ENCODE assay signal across 6 cellular contexts in genomic region chr19:1904385-1905070, GRCh38. TPM values are rescaled to one million over a fixed set of nuclear protein-coding genes. Genes with fewer than 3 reads are reported as not detected.
DNase-seq lines count a peak whose midpoint lies in the region; ATAC-seq, FAIRE-seq and TF ChIP-seq lines count a peak whose summit lies in the region.

No MANE protein-coding gene starts in this region.

- no peaks in the 10 kb centered on the region for H3K9me1 ChIP-seq in K562 (ENCODE audit: control insufficient read depth, insufficient read depth, low read length)

- no peaks in the 10 kb centered on the region for H3K27me3 ChIP-seq in GM06990 (replicated peaks; ENCODE audit: control insufficient read depth, insufficient read depth, low read length)
- H3K27me3 ChIP-seq in K562 (ENCODE audit: control insufficient read depth in 2 of 2, insufficient read depth in 2 of 2, low read length in 2 of 2), result no peaks in the 10 kb centered on the region

- intact Hi-C loops in K562 (cut with micrococcal nuclease), result loop anchor here (1.0 kb wide), 1 partner anchor 41 kb away; the partner anchor contains the start of gene KLF16

- H3K27me3 Mint-ChIP-seq in neural crest cell (ENCODE audit: low read depth), result no peaks in the 10 kb centered on the region

- peak; percentile 73 for FAIRE-seq in K562 (lab: Jason Lieb, UNC)

- 18% methylated on average over 11 of the region's 12 CpGs for WGBS in K562 (ENCODE audit: insufficient coverage, low coverage, missing lambda C conversion rate)

- H3K4me3 ChIP-seq in GM06990 (replicated peaks; ENCODE audit: low read depth, low read length) (peak overlapping the region; percentile 63), K562 (peak overlapping the region; percentile 81)

- ATAC-seq in HG03442 (IDR thresholded peaks at IDR 0.05; ENCODE audit: unreplicated experiment) (peak; percentile 6), K562 (peak; percentile 14), GM19328 (IDR thresholded peaks at IDR 0.05; ENCODE audit: unreplicated experiment) (no peak)

- H3K9ac ChIP-seq in K562 (ENCODE audit: insufficient read depth in 1 of 2, low read depth in 2 of 2, low read length in 2 of 2), result peak overlapping the region; percentile 90 to 91

- peak overlapping the region; percentile 88 for H3K4me3 Mint-ChIP-seq in neural crest cell

- in situ Hi-C loops in K562 (cut with MboI), result no loop called here

- CTCF ChIA-PET in K562 (lab: Yijun Ruan, JAX; ENCODE audit: low intra/inter-chr PET ratio), result no interaction called here

- peak overlapping the region; percentile 80 for H3K27ac Mint-ChIP-seq in neural crest cell (ENCODE audit: unreplicated experiment)

- peaks cover 2% of the 10 kb centered on the region for H3K36me3 ChIP-seq in GM06990 (ENCODE audit: control insufficient read depth, insufficient read depth, low read length)
- H3K36me3 ChIP-seq in K562 (ENCODE audit: control insufficient read depth, insufficient read depth, low read length), result peaks cover 25% of the 10 kb centered on the region; the same call in 1 of the 3 replicates

- peak; percentile 80 for DNase-seq in GM06990 (ENCODE audit: extremely low read depth, insufficient read length)
- peak in 1 of 4 experiments; percentile 72 for DNase-seq in K562 (ENCODE audit: extremely low read depth in 1 of 4, low spot score in 3 of 4)
- no peak for DNase-seq in neural crest cell (ENCODE audit: low read depth, low spot score)
- no peak for DNase-seq in inferior parietal cortex (ENCODE audit: extremely low spot score)

- no peak for TF ChIP-seq POLR2A in K562 (conservative IDR thresholded peaks at IDR 0.05)

- no peaks in the 10 kb centered on the region for H3K9me3 ChIP-seq in K562 (replicated peaks; ENCODE audit: control insufficient read depth, insufficient read depth, low read depth, low read length)

- TF ChIP-seq CTCF in GM06990 (IDR thresholded peaks at IDR 0.05; ENCODE audit: insufficient read depth, low read length, poor library complexity, severe bottlenecking) (no peak), K562 (IDR thresholded peaks at IDR 0.05 in 2 of 3, conservative IDR thresholded peaks at IDR 0.05 in 1 of 3; ENCODE audit: insufficient read depth in 2 of 3, low read depth in 1 of 3, low read length in 3 of 3) (no peak), neural crest cell (conservative IDR thresholded peaks at IDR 0.05) (no peak)

- peak overlapping the region; percentile 84 for H2AFZ ChIP-seq in K562 (ENCODE audit: low read depth, low read length)

- TF ChIP-seq EP300 in K562 (IDR thresholded peaks at IDR 0.05; ENCODE audit: low read length), result no peak

- H3K36me3 Mint-ChIP-seq in neural crest cell (ENCODE audit: low read depth), result no peaks in the 10 kb centered on the region

- H3K27ac ChIP-seq in K562 (ENCODE audit: extremely low read depth, low read depth, low read length), result peak overlapping the region; percentile 80

- H3K4me1 Mint-ChIP-seq in neural crest cell, result peaks cover 16% of the 10 kb centered on the region

- POLR2A ChIA-PET in K562 (lab: Yijun Ruan, JAX), result interaction anchor here (0.7 to 1.3 kb wide), 6 partner anchors 15 to 130 kb away, joined by 3 to 4 read pairs (median 3); no protein-coding TSS in a partner anchor

- peaks cover 16 to 46% of the 10 kb centered on the region in 2 experiments; a peak in 4 of 5 replicates for H3K4me1 ChIP-seq in K562 (replicated peaks in 1 of 2; ENCODE audit: control insufficient read depth in 2 of 2, insufficient read depth in 2 of 2, low read length in 2 of 2)

- peak overlapping the region; percentile 83 for H3K4me2 ChIP-seq in K562 (ENCODE audit: insufficient read depth, low read length)

- H3K9me3 Mint-ChIP-seq in neural crest cell, result no peaks in the 10 kb centered on the region

- H4K20me1 ChIP-seq in K562 (replicated peaks; ENCODE audit: control insufficient read depth, insufficient read depth, low read length), result no peaks in the 10 kb centered on the region

- BruUV-seq in K562 (replicated peaks; lab: Mats Ljungman, UMichigan), result TSS peak; percentile 88

- TF ChIP-seq RAD21 in K562 (CRISPR knock-in tag; conservative IDR thresholded peaks at IDR 0.05 in 1 of 2, IDR thresholded peaks at IDR 0.05 in 1 of 2), result no peak

- H3K79me2 ChIP-seq in K562 (ENCODE audit: control insufficient read depth, insufficient read depth, low read length), result peaks cover 40% of the 10 kb centered on the region

RNA-seq across cellular contexts. Expression of gene ADAT3, which starts 0.7 kb away (rescaled TPM):
- 6.3 and 20.5 TPM in 2 replicates for total RNA-seq in K562 (2011; cell fraction: chromatin; rRNA removed; ENCODE audit: low replicate concordance)
- 18.0 and 18.5 TPM in 2 replicates for total RNA-seq in K562 (2011; cell fraction: nucleolus; rRNA removed)
- total RNA-seq in K562 (2011; cell fraction: nucleoplasm; rRNA removed), result 5.6 and 6.9 TPM in 2 replicates
- 7.8 and 10.4 TPM in 2 replicates for total RNA-seq in K562 (2014; rRNA removed)
- total RNA-seq in K562 (2014; rRNA removed; fragmentation: Illumina TruSeq; extraction: Trizol), result not detected in 2 replicates
- total RNA-seq in K562 (2015; rRNA removed; fragmentation: Illumina TruSeq; extraction: Trizol), result 0.72 and 1.7 TPM in 2 replicates
- total RNA-seq in K562 (2021), result 15.1 and 15.6 TPM in 2 replicates
- 0.67 and 1.1 TPM in 2 replicates for polyA plus RNA-seq in K562 (2011; rRNA removed)
- polyA plus RNA-seq in K562 (2011; cell fraction: cytosol; rRNA removed), result 1.1 and 11.4 TPM in 2 replicates
- polyA plus RNA-seq in K562 (2011; cell fraction: nucleus; rRNA removed), result 3.3 and 11.9 TPM in 2 replicates
- 6.8 and 6.9 TPM in 2 replicates for polyA plus RNA-seq in K562 (2012)
- 0.68 TPM in 1 of 2 replicates, not detected in the other for polyA plus RNA-seq in K562 (2014; fragmentation: Illumina TruSeq; extraction: Trizol)
- not detected for polyA plus RNA-seq in K562 (2014; fragmentation: Nextera tagmentation; extraction: Ambion mirVana)
- polyA plus RNA-seq in K562 (2014; rRNA removed), result 9.2 and 10.2 TPM in 2 replicates
- polyA minus RNA-seq in K562 (2011; rRNA and poly(A)+ RNA removed), result 0.18 and 0.21 TPM in 2 replicates
- 4.5 and 5.4 TPM in 2 replicates for polyA minus RNA-seq in K562 (2011; cell fraction: cytosol; rRNA and poly(A)+ RNA removed)
- polyA minus RNA-seq in K562 (2011; cell fraction: nucleus; rRNA and poly(A)+ RNA removed), result 2.1 and 3.4 TPM in 2 replicates
- total RNA-seq in neural crest cell, result 13.7 and 14.1 TPM in 2 replicates

RNA-seq across cellular contexts. Expression of gene SCAMP4, which starts 0.7 kb away (rescaled TPM):
- 53.4 and 162 TPM in 2 replicates for total RNA-seq in K562 (2011; cell fraction: chromatin; rRNA removed; ENCODE audit: low replicate concordance)
- 113 and 133 TPM in 2 replicates for total RNA-seq in K562 (2011; cell fraction: nucleolus; rRNA removed)
- total RNA-seq in K562 (2011; cell fraction: nucleoplasm; rRNA removed), result 92.1 and 94.1 TPM in 2 replicates
- total RNA-seq in K562 (2014; rRNA removed) (20.9 and 26.4 TPM in 2 replicates), K562 (2014; rRNA removed; fragmentation: Illumina TruSeq; extraction: Trizol) (4.1 and 5.6 TPM in 2 replicates), K562 (2015; rRNA removed; fragmentation: Illumina TruSeq; extraction: Trizol) (12.8 and 13.2 TPM in 2 replicates), K562 (2021) (40.3 and 45.9 TPM in 2 replicates), neural crest cell (71.2 and 79.9 TPM in 2 replicates)
- polyA plus RNA-seq in K562 (2011; rRNA removed) (6.7 and 8.9 TPM in 2 replicates), K562 (2014; fragmentation: Illumina TruSeq; extraction: Trizol) (15.2 and 26.1 TPM in 2 replicates), K562 (2014; fragmentation: Nextera tagmentation; extraction: Ambion mirVana) (under 1 TPM; 0.81 to 0.89 TPM), K562 (2014; rRNA removed) (17.1 and 19.3 TPM in 2 replicates)
- polyA plus RNA-seq in K562 (2011; cell fraction: cytosol; rRNA removed), result 8.3 and 13.1 TPM in 2 replicates
- polyA plus RNA-seq in K562 (2011; cell fraction: nucleus; rRNA removed), result 20.3 and 35.7 TPM in 2 replicates
- polyA plus RNA-seq in K562 (2012), result 26.7 and 53.0 TPM in 2 replicates
- polyA minus RNA-seq in K562 (2011; rRNA and poly(A)+ RNA removed), result 3.4 and 5.9 TPM in 2 replicates
- polyA minus RNA-seq in K562 (2011; cell fraction: cytosol; rRNA and poly(A)+ RNA removed), result 13.0 and 23.2 TPM in 2 replicates
- polyA minus RNA-seq in K562 (2011; cell fraction: nucleus; rRNA and poly(A)+ RNA removed), result 12.0 and 13.3 TPM in 2 replicates

RNA-seq across cellular contexts. Expression of gene ABHD17A, which starts 19.2 kb away (rescaled TPM):
- 29.4 and 87.9 TPM in 2 replicates for total RNA-seq in K562 (2011; cell fraction: chromatin; rRNA removed; ENCODE audit: low replicate concordance)
- 61.7 and 67.8 TPM in 2 replicates for total RNA-seq in K562 (2011; cell fraction: nucleolus; rRNA removed)
- total RNA-seq in K562 (2011; cell fraction: nucleoplasm; rRNA removed), result 40.1 and 45.4 TPM in 2 replicates
- total RNA-seq in K562 (2014; rRNA removed) (135 and 157 TPM in 2 replicates), K562 (2014; rRNA removed; fragmentation: Illumina TruSeq; extraction: Trizol) (0.93 and 1.5 TPM in 2 replicates), K562 (2015; rRNA removed; fragmentation: Illumina TruSeq; extraction: Trizol) (18.9 and 26.5 TPM in 2 replicates), K562 (2021) (84.2 and 87.7 TPM in 2 replicates), neural crest cell (73.9 and 74.1 TPM in 2 replicates)
- polyA plus RNA-seq in K562 (2011; rRNA removed) (24.6 and 45.3 TPM in 2 replicates), K562 (2014; fragmentation: Illumina TruSeq; extraction: Trizol) (3.6 and 16.9 TPM in 2 replicates), K562 (2014; fragmentation: Nextera tagmentation; extraction: Ambion mirVana) (under 1 TPM in 1 of 2 experiments, not detected in 1; 0.04 TPM), K562 (2014; rRNA removed) (95.1 and 99.0 TPM in 2 replicates)
- 54.2 and 174 TPM in 2 replicates for polyA plus RNA-seq in K562 (2011; cell fraction: cytosol; rRNA removed)
- polyA plus RNA-seq in K562 (2011; cell fraction: nucleus; rRNA removed), result 117 and 184 TPM in 2 replicates
- polyA plus RNA-seq in K562 (2012), result 47.5 and 74.5 TPM in 2 replicates
- polyA minus RNA-seq in K562 (2011; rRNA and poly(A)+ RNA removed), result 6.9 and 11.0 TPM in 2 replicates
- 26.1 and 39.4 TPM in 2 replicates for polyA minus RNA-seq in K562 (2011; cell fraction: cytosol; rRNA and poly(A)+ RNA removed)
- 15.3 and 15.8 TPM in 2 replicates for polyA minus RNA-seq in K562 (2011; cell fraction: nucleus; rRNA and poly(A)+ RNA removed)

RNA-seq across cellular contexts. Expression of gene CSNK1G2, which starts 36.4 kb away (rescaled TPM):
- 59.6 and 151 TPM in 2 replicates for total RNA-seq in K562 (2011; cell fraction: chromatin; rRNA removed; ENCODE audit: low replicate concordance)
- 123 and 129 TPM in 2 replicates for total RNA-seq in K562 (2011; cell fraction: nucleolus; rRNA removed)
- 43.4 and 57.3 TPM in 2 replicates for total RNA-seq in K562 (2011; cell fraction: nucleoplasm; rRNA removed)
- total RNA-seq in K562 (2014; rRNA removed) (105 and 124 TPM in 2 replicates), K562 (2014; rRNA removed; fragmentation: Illumina TruSeq; extraction: Trizol) (9.8 and 25.1 TPM in 2 replicates), K562 (2015; rRNA removed; fragmentation: Illumina TruSeq; extraction: Trizol) (60.4 and 66.9 TPM in 2 replicates), K562 (2021) (91.3 and 95.8 TPM in 2 replicates), neural crest cell (130 and 133 TPM in 2 replicates)
- polyA plus RNA-seq in K562 (2011; rRNA removed) (49.5 and 66.2 TPM in 2 replicates), K562 (2014; fragmentation: Illumina TruSeq; extraction: Trizol) (45.2 and 91.1 TPM in 2 replicates), K562 (2014; fragmentation: Nextera tagmentation; extraction: Ambion mirVana) (under 1 TPM; 0.48 to 0.72 TPM), K562 (2014; rRNA removed) (119 and 126 TPM in 2 replicates)
- polyA plus RNA-seq in K562 (2011; cell fraction: cytosol; rRNA removed), result 72.0 and 157 TPM in 2 replicates
- polyA plus RNA-seq in K562 (2011; cell fraction: nucleus; rRNA removed), result 308 and 494 TPM in 2 replicates
- polyA plus RNA-seq in K562 (2012), result 84.6 and 108 TPM in 2 replicates
- 12.4 and 27.0 TPM in 2 replicates for polyA minus RNA-seq in K562 (2011; rRNA and poly(A)+ RNA removed)
- polyA minus RNA-seq in K562 (2011; cell fraction: cytosol; rRNA and poly(A)+ RNA removed), result 53.7 and 53.8 TPM in 2 replicates
- 33.9 and 35.9 TPM in 2 replicates for polyA minus RNA-seq in K562 (2011; cell fraction: nucleus; rRNA and poly(A)+ RNA removed)

RNA-seq across cellular contexts. Expression of gene KLF16, which starts 41.1 kb away (rescaled TPM):
- total RNA-seq in K562 (2011; cell fraction: chromatin; rRNA removed; ENCODE audit: low replicate concordance), result 5.8 and 14.0 TPM in 2 replicates
- total RNA-seq in K562 (2011; cell fraction: nucleolus; rRNA removed), result 11.7 and 16.7 TPM in 2 replicates
- total RNA-seq in K562 (2011; cell fraction: nucleoplasm; rRNA removed), result 6.4 and 7.5 TPM in 2 replicates
- total RNA-seq in K562 (2014; rRNA removed) (15.5 and 22.0 TPM in 2 replicates), K562 (2014; rRNA removed; fragmentation: Illumina TruSeq; extraction: Trizol) (3.4 and 3.8 TPM in 2 replicates), K562 (2015; rRNA removed; fragmentation: Illumina TruSeq; extraction: Trizol) (7.9 and 9.4 TPM in 2 replicates), K562 (2021) (59.1 and 60.4 TPM in 2 replicates), neural crest cell (18.9 and 20.7 TPM in 2 replicates)
- polyA plus RNA-seq in K562 (2011; rRNA removed) (3.7 and 4.8 TPM in 2 replicates), K562 (2014; fragmentation: Illumina TruSeq; extraction: Trizol) (6.8 and 13.1 TPM in 2 replicates), K562 (2014; fragmentation: Nextera tagmentation; extraction: Ambion mirVana) (under 1 TPM; 0.04 to 0.10 TPM), K562 (2014; rRNA removed) (15.4 and 27.5 TPM in 2 replicates)
- 7.1 and 44.8 TPM in 2 replicates for polyA plus RNA-seq in K562 (2011; cell fraction: cytosol; rRNA removed)
- 14.2 and 29.1 TPM in 2 replicates for polyA plus RNA-seq in K562 (2011; cell fraction: nucleus; rRNA removed)
- polyA plus RNA-seq in K562 (2012), result 20.8 and 23.7 TPM in 2 replicates
- 1.0 and 1.3 TPM in 2 replicates for polyA minus RNA-seq in K562 (2011; rRNA and poly(A)+ RNA removed)
- polyA minus RNA-seq in K562 (2011; cell fraction: cytosol; rRNA and poly(A)+ RNA removed), result 15.0 and 25.4 TPM in 2 replicates
- 5.8 and 6.6 TPM in 2 replicates for polyA minus RNA-seq in K562 (2011; cell fraction: nucleus; rRNA and poly(A)+ RNA removed)
